ENCODE assay signal across 8 cellular contexts in genomic region chr5:112329429-112330090, GRCh38.
A peak's percentile ranks its signal among the peaks of the same experiment; 100 is the strongest.
DNase-seq lines count a peak whose midpoint lies in the region; ATAC-seq and TF ChIP-seq lines count a peak whose summit lies in the region.

No MANE protein-coding gene starts in this region.

- H3K27ac ChIP-seq in esophagus muscularis mucosa (replicated peaks in 1 of 4) (no peak overlapping the region), sigmoid colon (no peak overlapping the region)

- peaks cover 0 to 14% (median 5%) of the 10 kb centered on the region in 3 donors for H3K27me3 Mint-ChIP-seq in immature natural killer cell (ENCODE audit: low read depth in 3 of 3)

- no peaks in the 10 kb centered on the region for H3K9me3 ChIP-seq in esophagus muscularis mucosa
- no peaks in the 10 kb centered on the region for H3K9me3 ChIP-seq in sigmoid colon

- 61% methylated on average over 5 of the region's 5 CpGs for WGBS in esophagus muscularis mucosa
- WGBS in sigmoid colon, 2 donors: 31 to 72% methylated on average over 5 of the region's 5 CpGs

- H3K4me1 Mint-ChIP-seq in immature natural killer cell: peaks cover 10 to 26% of the 10 kb centered on the region in 2 donors

- H3K4me3 Mint-ChIP-seq in immature natural killer cell: peak overlapping the region in 3 of 5 donors; percentile 8 to 56 (median 34)

- intact Hi-C loops in esophagus muscularis mucosa (cut with DNase I): no loop called here
- intact Hi-C loops in sigmoid colon (cut with DNase I): no loop called here

- H3K27me3 ChIP-seq in esophagus muscularis mucosa (no peaks in the 10 kb centered on the region), sigmoid colon (no peaks in the 10 kb centered on the region)

- no peaks in the 10 kb centered on the region for H3K9me3 Mint-ChIP-seq in immature natural killer cell

- no peak for TF ChIP-seq CTCF in esophagus muscularis mucosa (IDR thresholded peaks at IDR 0.05)
- no peak for TF ChIP-seq CTCF in sigmoid colon (IDR thresholded peaks at IDR 0.05)

- H3K36me3 ChIP-seq in esophagus muscularis mucosa (no peaks in the 10 kb centered on the region), sigmoid colon (no peaks in the 10 kb centered on the region)

- DNase-seq in immature natural killer cell (peak in 1 of 3 donors; percentile 9), ureter (ENCODE audit: low spot score) (no peak), midbrain (lab: John Stamatoyannopoulos, UW) (no peak), esophagus muscularis mucosa (ENCODE audit: extremely low spot score) (no peak), sigmoid colon (no peak)

- H3K4me1 ChIP-seq in esophagus muscularis mucosa: peaks cover 0 to 29% (median 23%) of the 10 kb centered on the region in 4 donors
- H3K4me1 ChIP-seq in sigmoid colon: no peaks in the 10 kb centered on the region

- H3K4me3 ChIP-seq in esophagus muscularis mucosa (no peak overlapping the region), sigmoid colon (no peak overlapping the region)

- peak overlapping the region in 4 of 6 donors; percentile 6 to 68 (median 58) for H3K27ac Mint-ChIP-seq in immature natural killer cell

- ATAC-seq in GM18867 (IDR thresholded peaks at IDR 0.05; ENCODE audit: unreplicated experiment) (peak; percentile 98), GM21825 (IDR thresholded peaks at IDR 0.05; ENCODE audit: unreplicated experiment) (peak; percentile 97), HG03575 (IDR thresholded peaks at IDR 0.05; ENCODE audit: extremely low read depth, insufficient number of reproducible peaks, low FRiP score, unreplicated experiment) (peak; percentile 94)

- H3K36me3 Mint-ChIP-seq in immature natural killer cell: no peaks in the 10 kb centered on the region

- TF ChIP-seq POLR2A in esophagus muscularis mucosa (IDR thresholded peaks at IDR 0.05; ENCODE audit: low read depth) (no peak), sigmoid colon (IDR thresholded peaks at IDR 0.05) (no peak)

- TF ChIP-seq EP300 in esophagus muscularis mucosa (IDR thresholded peaks at IDR 0.05): no peak
- TF ChIP-seq EP300 in sigmoid colon (IDR thresholded peaks at IDR 0.05): no peak
